14 cellular contexts compared by ENCODE assay signal in genomic region chr20:23047001-23047737, GRCh38. TPM values are rescaled to one million over a fixed set of nuclear protein-coding genes. Genes with fewer than 3 reads are reported as not detected.
DNase-seq lines count a peak whose midpoint lies in the region; ATAC-seq and TF ChIP-seq lines count a peak whose summit lies in the region.
"Had no signal": no experiment of that assay in that cellular context is flagged by ENCODE, and none has a peak within 500 bp of the region (broad histone marks: within the 10 kb centered on the region; RNA-seq: fewer than 3 reads in every experiment).

No MANE protein-coding gene starts in this region.

- TSS peak; percentile 26 for BruUV-seq in PC-9 (replicated peaks; lab: Mats Ljungman, UMichigan)

- intact Hi-C loops in PC-9 (cut with micrococcal nuclease; ENCODE audit: unreplicated experiment): loop anchor here (10.0 kb wide), 1 partner anchor 712 kb away; no protein-coding TSS in a partner anchor

- POLR2A ChIA-PET in PC-9 (lab: Charles Lee; ENCODE audit: unreplicated experiment): no interaction called here

- H3K9ac ChIP-seq in endocrine pancreas (ENCODE audit: control insufficient read depth, insufficient read depth, low read length) (peak overlapping the region; percentile 43), mucosa of rectum (ENCODE audit: low read depth in 1 of 2, low read length in 2 of 2) (no peak overlapping the region)

- no peak for TF ChIP-seq CTCF in PC-9 (conservative IDR thresholded peaks at IDR 0.05)
- no peak for TF ChIP-seq CTCF in thoracic aorta (IDR thresholded peaks at IDR 0.05)

- H3K27me3 ChIP-seq in PC-9 (ENCODE audit: insufficient read depth, low read depth) (no peaks in the 10 kb centered on the region), endocrine pancreas (ENCODE audit: control insufficient read depth, insufficient read depth, low read length) (no peaks in the 10 kb centered on the region), mucosa of rectum (ENCODE audit: control insufficient read depth in 2 of 2, insufficient read depth in 2 of 2, low read length in 2 of 2) (peaks cover 18 to 27% of the 10 kb centered on the region in 2 donors), thoracic aorta (replicated peaks; ENCODE audit: insufficient read depth) (no peaks in the 10 kb centered on the region)

- H3F3A ChIP-seq in PC-9 (ENCODE audit: insufficient read depth, low read depth): peaks cover 23% of the 10 kb centered on the region

- H3K27ac ChIP-seq in PC-9: peak overlapping the region; percentile 45
- no peak overlapping the region for H3K27ac ChIP-seq in mucosa of rectum (ENCODE audit: low read depth in 2 of 2, low read length in 2 of 2)
- no peak overlapping the region for H3K27ac ChIP-seq in thoracic aorta

- no peak overlapping the region; the same call in 1 of the 2 replicates for H2AFZ ChIP-seq in PC-9

- no peaks in the 10 kb centered on the region for H4K20me1 ChIP-seq in PC-9 (ENCODE audit: insufficient read depth)

- H3K36me3 ChIP-seq in PC-9 (ENCODE audit: low read depth) (no peaks in the 10 kb centered on the region), endocrine pancreas (ENCODE audit: control insufficient read depth, insufficient read depth, low read length) (no peaks in the 10 kb centered on the region), mucosa of rectum (ENCODE audit: control insufficient read depth in 2 of 2, insufficient read depth in 2 of 2, low read length in 2 of 2) (no peaks in the 10 kb centered on the region), thoracic aorta (no peaks in the 10 kb centered on the region)

- ATAC-seq in thoracic aorta (ENCODE audit: insufficient number of reproducible peaks, low FRiP score, low read depth) (no peak), HG02571 (IDR thresholded peaks at IDR 0.05; ENCODE audit: unreplicated experiment) (no peak)
- ATAC-seq: activated CD4-positive, CD25-positive, alpha-beta regulatory T cell treated with anti-CD3 and anti-CD28 coated beads, Interleukin-2, amount 50 U/mL, for 24 hours; GM12878 had no signal

- H3K9me3 ChIP-seq in PC-9 (ENCODE audit: insufficient read depth, low read depth) (no peaks in the 10 kb centered on the region), endocrine pancreas (ENCODE audit: control insufficient read depth, low read length) (no peaks in the 10 kb centered on the region), mucosa of rectum (ENCODE audit: control insufficient read depth in 2 of 2, low read length in 2 of 2) (no peaks in the 10 kb centered on the region), thoracic aorta (no peaks in the 10 kb centered on the region)

- peaks cover 38% of the 10 kb centered on the region for H3K79me2 ChIP-seq in PC-9 (ENCODE audit: low read depth)

- H3K4me3 ChIP-seq in PC-9: peak overlapping the region; percentile 75
- peak overlapping the region; percentile 67 for H3K4me3 ChIP-seq in endocrine pancreas (ENCODE audit: control insufficient read depth, insufficient read depth, low read length)
- peak overlapping the region; percentile 43 to 57 for H3K4me3 ChIP-seq in mucosa of rectum (ENCODE audit: low read length in 2 of 2)
- H3K4me3 ChIP-seq in thoracic aorta: peak overlapping the region; percentile 85
- H3K4me3 ChIP-seq: GM12878 had no signal

- H3K9me2 ChIP-seq in PC-9 (ENCODE audit: insufficient read depth): no peaks in the 10 kb centered on the region

- H3K4me1 ChIP-seq in PC-9 (replicated peaks; ENCODE audit: insufficient read depth) (peaks cover 25% of the 10 kb centered on the region), endocrine pancreas (ENCODE audit: control insufficient read depth, insufficient read depth, low read length) (no peaks in the 10 kb centered on the region), mucosa of rectum (ENCODE audit: control insufficient read depth in 2 of 2, insufficient read depth in 2 of 2, low read length in 2 of 2) (peaks cover 6 to 15% of the 10 kb centered on the region in 2 donors), thoracic aorta (ENCODE audit: control insufficient read depth in 1 of 2, low read depth in 2 of 2) (peaks cover 12 to 45% of the 10 kb centered on the region in 2 donors)

- CTCF ChIA-PET in PC-9 (lab: Charles Lee): no interaction called here

- peak in 1 of 2 experiments; percentile 62 for DNase-seq in PC-9
- no peak for DNase-seq in thoracic aorta (ENCODE audit: low spot score)
- DNase-seq in hippocampal formation (lab: John Stamatoyannopoulos, UW): no peak
- no peak for DNase-seq in NCI-H2029 (lab: John Stamatoyannopoulos, UW)
- DNase-seq: activated effector memory CD4-positive, alpha-beta T cell treated with anti-CD3 and anti-CD28 coated beads, Interleukin-2, amount 50 U/mL, for 16 hours; effector CD8-positive, alpha-beta T cell; NCI-H2081; substantia nigra had no signal

- H3K4me2 ChIP-seq in PC-9: peak overlapping the region; percentile 93

RNA-seq across cellular contexts. Expression of gene THBD, which starts 2.3 kb away (rescaled TPM):
- total RNA-seq in PC-9 (2021): 1.7 and 3.0 TPM in 2 replicates
- 100 to 1,000 TPM; 106 to 266 TPM for total RNA-seq in thoracic aorta
- total RNA-seq: GM12878 had no signal

RNA-seq across cellular contexts. Expression of gene SSTR4, which starts 12.1 kb away (rescaled TPM):
- not detected in 2 replicates for total RNA-seq in PC-9 (2021)
- total RNA-seq in thoracic aorta: not detected
- total RNA-seq: GM12878, kidney epithelial cell had no signal

RNA-seq across cellular contexts. Expression of gene CD93, which starts 39.0 kb away (rescaled TPM):
- total RNA-seq in PC-9 (2021) (0.07 TPM in 1 of 2 replicates, not detected in the other), thoracic aorta (100 to 1,000 TPM in 1 of 2 donors, 10 to 100 TPM in 1; 99.2 to 163 TPM)

Comparison
In these comparisons a context has a peak if more than half of its experiments do, and no peak if none do; other contexts are left out.
1. RNA of gene THBD, which starts 2.3 kb away (total RNA-seq): 106 to 266 TPM in thoracic aorta; 1.7 to 3.0 TPM in PC-9; every median in the first group is over 10 times any median in the second.
2. RNA of gene CD93, which starts 39.0 kb away (total RNA-seq): 99.2 to 163 TPM in thoracic aorta; 0.07 TPM in PC-9; every median in the first group is over 10 times any median in the second.
3. Peak in every context shown above with its lines, with median percentiles within 50 percentile points of each other: H3K4me3 ChIP-seq.